Comparison of ENCODE assay signal across 21 cellular contexts in genomic region chr21:25583370-25584133, GRCh38. TPM values are rescaled to one million over a fixed set of nuclear protein-coding genes. Genes with fewer than 3 reads are reported as not detected.
A peak's percentile ranks its signal among the peaks of the same experiment; 100 is the strongest.
DNase-seq lines count a peak whose midpoint lies in the region; ATAC-seq and TF ChIP-seq lines count a peak whose summit lies in the region.
"Had no signal": no experiment of that assay in that cellular context is flagged by ENCODE, and none has a peak within 500 bp of the region (broad histone marks: within the 10 kb centered on the region; RNA-seq: fewer than 3 reads in every experiment).

No MANE protein-coding gene starts in this region.

- H3K9me3 ChIP-seq in CD8-positive, alpha-beta memory T cell (ENCODE audit: low read length) = no peaks in the 10 kb centered on the region
- no peaks in the 10 kb centered on the region for H3K9me3 ChIP-seq in T-helper 17 cell (ENCODE audit: control insufficient read depth, low read length, poor library complexity, severe bottlenecking)
- no peaks in the 10 kb centered on the region for H3K9me3 ChIP-seq in naive thymus-derived CD4-positive, alpha-beta T cell (ENCODE audit: control insufficient read depth in 2 of 3, low read length in 3 of 3)
- H3K9me3 ChIP-seq in PC-9 (ENCODE audit: insufficient read depth, low read depth) = no peaks in the 10 kb centered on the region
- H3K9me3 ChIP-seq: body of pancreas, uterus had no signal

- TF ChIP-seq CTCF in PC-9 (conservative IDR thresholded peaks at IDR 0.05) = no peak

- no peak overlapping the region for H2AFZ ChIP-seq in PC-9

- no peaks in the 10 kb centered on the region for H3K9me2 ChIP-seq in PC-9 (ENCODE audit: insufficient read depth)

- ATAC-seq in activated CD4-positive, CD25-positive, alpha-beta regulatory T cell treated with anti-CD3 and anti-CD28 coated beads, Interleukin-2, amount 50 U/mL, for 24 hours = peak; percentile 22 to 28
- no peak for ATAC-seq in T-helper 17 cell
- no peak for ATAC-seq in naive thymus-derived CD4-positive, alpha-beta T cell
- ATAC-seq: body of pancreas, sciatic nerve had no signal

- no peaks in the 10 kb centered on the region for H4K20me1 ChIP-seq in PC-9 (ENCODE audit: insufficient read depth)

- no peaks in the 10 kb centered on the region for H3K79me2 ChIP-seq in PC-9 (ENCODE audit: low read depth)

- H3K4me3 Mint-ChIP-seq in CD8-positive, alpha-beta memory T cell = no peak overlapping the region
- no peak overlapping the region for H3K4me3 Mint-ChIP-seq in T-helper 17 cell
- H3K4me3 Mint-ChIP-seq in naive thymus-derived CD4-positive, alpha-beta T cell = peak overlapping the region in 1 of 10 donors; percentile 63
- H3K4me3 Mint-ChIP-seq: HFFc6, mesothelial cell of epicardium had no signal

- intact Hi-C loops in naive thymus-derived CD4-positive, alpha-beta T cell (cut with micrococcal nuclease) = loop anchor here in 1 of 2 donors (1.0 kb wide), 1 partner anchor 10 kb away; no protein-coding TSS in a partner anchor
- intact Hi-C loops in PC-9 (cut with micrococcal nuclease; ENCODE audit: unreplicated experiment) = no loop called here

- no peak for DNase-seq in activated CD4-positive, CD25-positive, alpha-beta regulatory T cell (lab: John Stamatoyannopoulos, UW)
- no peak for DNase-seq in CD8-positive, alpha-beta memory T cell
- DNase-seq in T-helper 17 cell (no peak), GM03348 (ENCODE audit: low spot score) (no peak), PC-9 (no peak), HEK293T (ENCODE audit: extremely low spot score) (no peak)
- DNase-seq in naive thymus-derived CD4-positive, alpha-beta T cell = no peak
- DNase-seq: ACHN, activated gamma-delta T cell, body of pancreas, HFFc6, NCI-H1436, nucleus accumbens, Right ventricle myocardium superior, T1000, uterus had no signal

- H3K36me3 Mint-ChIP-seq in CD8-positive, alpha-beta memory T cell = peaks cover under 1 to 44% (median 12%) of the 10 kb centered on the region in 3 donors
- peaks cover 7% of the 10 kb centered on the region for H3K36me3 Mint-ChIP-seq in T-helper 17 cell (ENCODE audit: low read depth)
- H3K36me3 Mint-ChIP-seq in naive thymus-derived CD4-positive, alpha-beta T cell = peaks cover 0 to 28% (median 17%) of the 10 kb centered on the region in 5 donors

- H3K9me3 Mint-ChIP-seq in CD8-positive, alpha-beta memory T cell = no peaks in the 10 kb centered on the region
- H3K9me3 Mint-ChIP-seq in naive thymus-derived CD4-positive, alpha-beta T cell = no peaks in the 10 kb centered on the region
- H3K9me3 Mint-ChIP-seq: HFFc6, mesothelial cell of epicardium had no signal

- no peaks in the 10 kb centered on the region for H3K4me1 ChIP-seq in CD8-positive, alpha-beta memory T cell (ENCODE audit: insufficient read depth, low read length)
- H3K4me1 ChIP-seq in naive thymus-derived CD4-positive, alpha-beta T cell (ENCODE audit: control insufficient read depth in 2 of 2, insufficient read depth in 2 of 2, low read length in 2 of 2) = peaks cover 0 to 6% of the 10 kb centered on the region in 2 donors
- H3K4me1 ChIP-seq in PC-9 (replicated peaks; ENCODE audit: insufficient read depth) = no peaks in the 10 kb centered on the region
- H3K4me1 ChIP-seq: body of pancreas, uterus had no signal

- no peaks in the 10 kb centered on the region for H3K36me3 ChIP-seq in CD8-positive, alpha-beta memory T cell (ENCODE audit: insufficient read depth, low read length)
- H3K36me3 ChIP-seq in naive thymus-derived CD4-positive, alpha-beta T cell (ENCODE audit: control insufficient read depth in 2 of 3, insufficient read depth in 3 of 3, low read length in 3 of 3) = peaks cover 0 to 16% (median 4%) of the 10 kb centered on the region in 3 experiments
- H3K36me3 ChIP-seq in PC-9 (ENCODE audit: low read depth) = no peaks in the 10 kb centered on the region

- H3K27me3 ChIP-seq in CD8-positive, alpha-beta memory T cell (ENCODE audit: insufficient read depth, low read length, poor library complexity, severe bottlenecking) = no peaks in the 10 kb centered on the region
- no peaks in the 10 kb centered on the region for H3K27me3 ChIP-seq in naive thymus-derived CD4-positive, alpha-beta T cell (ENCODE audit: control insufficient read depth in 2 of 2, insufficient read depth in 2 of 2, low read length in 2 of 2)
- no peaks in the 10 kb centered on the region for H3K27me3 ChIP-seq in PC-9 (ENCODE audit: insufficient read depth, low read depth)
- H3K27me3 ChIP-seq: body of pancreas, uterus had no signal

- no peaks in the 10 kb centered on the region for H3F3A ChIP-seq in PC-9 (ENCODE audit: insufficient read depth, low read depth)

- CTCF ChIA-PET in CD8-positive, alpha-beta memory T cell (lab: Charles Lee) = interaction anchor here (0.8 kb wide), 1 partner anchor 25 kb away, joined by 3 read pairs; no protein-coding TSS in a partner anchor
- CTCF ChIA-PET in naive thymus-derived CD4-positive, alpha-beta T cell (lab: Charles Lee) = no interaction called here
- CTCF ChIA-PET in PC-9 (lab: Charles Lee) = no interaction called here
- CTCF ChIA-PET in HEK293T (lab: Yijun Ruan, JAX) = no interaction called here

- no peak overlapping the region for H3K27ac ChIP-seq in CD8-positive, alpha-beta memory T cell (ENCODE audit: low read depth, low read length)
- H3K27ac ChIP-seq in naive thymus-derived CD4-positive, alpha-beta T cell (ENCODE audit: low read depth, low read length) = no peak overlapping the region
- H3K27ac ChIP-seq in PC-9 = no peak overlapping the region
- H3K27ac ChIP-seq: coronary artery, uterus had no signal

- no peak overlapping the region for H3K4me3 ChIP-seq in CD8-positive, alpha-beta memory T cell (ENCODE audit: low read length)
- no peak overlapping the region for H3K4me3 ChIP-seq in naive thymus-derived CD4-positive, alpha-beta T cell (ENCODE audit: low read length)
- no peak overlapping the region for H3K4me3 ChIP-seq in PC-9
- H3K4me3 ChIP-seq: body of pancreas, coronary artery, uterus had no signal

- no peak overlapping the region for H3K4me2 ChIP-seq in PC-9

- BruUV-seq in PC-9 (replicated peaks; lab: Mats Ljungman, UMichigan) = no TSS peak

- peaks cover 16 to 48% (median 27%) of the 10 kb centered on the region in 3 donors for H3K4me1 Mint-ChIP-seq in CD8-positive, alpha-beta memory T cell
- H3K4me1 Mint-ChIP-seq in T-helper 17 cell = peaks cover 21% of the 10 kb centered on the region
- H3K4me1 Mint-ChIP-seq in naive thymus-derived CD4-positive, alpha-beta T cell = peaks cover 4 to 49% (median 42%) of the 10 kb centered on the region in 7 donors
- H3K4me1 Mint-ChIP-seq: mesothelial cell of epicardium had no signal

- POLR2A ChIA-PET in CD8-positive, alpha-beta memory T cell (lab: Charles Lee) = no interaction called here
- POLR2A ChIA-PET in naive thymus-derived CD4-positive, alpha-beta T cell (lab: Charles Lee) = interaction anchor here (1.8 kb wide), 1 partner anchor 23 kb away, joined by 4 read pairs; the partner anchor contains the start of gene MRPL39
- POLR2A ChIA-PET in PC-9 (lab: Charles Lee; ENCODE audit: unreplicated experiment) = no interaction called here
- POLR2A ChIA-PET in HEK293T (lab: Yijun Ruan, JAX) = no interaction called here

- peak overlapping the region in 7 of 8 donors; percentile 13 to 92 (median 73) for H3K27ac Mint-ChIP-seq in CD8-positive, alpha-beta memory T cell
- peak overlapping the region; percentile 84 for H3K27ac Mint-ChIP-seq in T-helper 17 cell
- peak overlapping the region in 8 of 9 donors; percentile 34 to 88 (median 77) for H3K27ac Mint-ChIP-seq in naive thymus-derived CD4-positive, alpha-beta T cell
- H3K27ac Mint-ChIP-seq: HFFc6, mesothelial cell of epicardium had no signal

- H3K27me3 Mint-ChIP-seq in CD8-positive, alpha-beta memory T cell = no peaks in the 10 kb centered on the region
- H3K27me3 Mint-ChIP-seq in T-helper 17 cell = no peaks in the 10 kb centered on the region
- H3K27me3 Mint-ChIP-seq in naive thymus-derived CD4-positive, alpha-beta T cell = no peaks in the 10 kb centered on the region

TF ChIP-seq in HEK293T, 16 proteins besides CTCF, POLR2A, EP300 and RAD21:
- TF ChIP-seq ZNF384 (IDR thresholded peaks at IDR 0.05) = no peak
- no peak for TF ChIP-seq BHLHE40 (IDR thresholded peaks at IDR 0.05; ENCODE audit: borderline replicate concordance)
- no peak for TF ChIP-seq NFRKB (IDR thresholded peaks at IDR 0.05)
- TF ChIP-seq L3MBTL2 (conservative IDR thresholded peaks at IDR 0.05) = no peak
- TF ChIP-seq CTBP1 (IDR thresholded peaks at IDR 0.05; ENCODE audit: borderline replicate concordance) = no peak
- no peak for TF ChIP-seq LEF1 (IDR thresholded peaks at IDR 0.05; ENCODE audit: borderline replicate concordance)
- TF ChIP-seq SUZ12 (IDR thresholded peaks at IDR 0.05) = no peak
- no peak for TF ChIP-seq HDGF (IDR thresholded peaks at IDR 0.05; ENCODE audit: borderline replicate concordance)
- no peak for TF ChIP-seq TARDBP (IDR thresholded peaks at IDR 0.05)
- TF ChIP-seq ELF4 (IDR thresholded peaks at IDR 0.05) = no peak
- no peak for TF ChIP-seq FOXM1 (IDR thresholded peaks at IDR 0.05; ENCODE audit: borderline replicate concordance)
- no peak for TF ChIP-seq SP1 (IDR thresholded peaks at IDR 0.05)
- no peak for TF ChIP-seq PKNOX1 (IDR thresholded peaks at IDR 0.05)
- TF ChIP-seq FOXK2 (IDR thresholded peaks at IDR 0.05) = no peak
- no peak for TF ChIP-seq FOXA1 (IDR thresholded peaks at IDR 0.05)
- TF ChIP-seq ARNT (IDR thresholded peaks at IDR 0.05) = no peak

RNA-seq across cellular contexts. Expression of gene MRPL39, which starts 23.7 kb away (rescaled TPM):
- 10 to 100 TPM; 81.1 to 85.5 TPM for total RNA-seq in CD8-positive, alpha-beta memory T cell
- 39.3 TPM for polyA plus RNA-seq in CD8-positive, alpha-beta memory T cell
- total RNA-seq in T-helper 17 cell = 1 to 10 TPM; 8.9 to 9.9 TPM
- total RNA-seq in naive thymus-derived CD4-positive, alpha-beta T cell = 10 to 100 TPM in 3 of 5 experiments, 1 to 10 TPM in 2; 7.6 to 35.7 (median 19.5) TPM
- 10 to 100 TPM; 46.4 to 53.6 TPM for polyA plus RNA-seq in naive thymus-derived CD4-positive, alpha-beta T cell
- 15.5 and 21.2 TPM in 2 replicates for total RNA-seq in PC-9 (2021)

RNA-seq across cellular contexts. Expression of gene JAM2, which starts 55.5 kb away (rescaled TPM):
- 1 to 10 TPM; 1.2 to 1.4 TPM for total RNA-seq in CD8-positive, alpha-beta memory T cell
- polyA plus RNA-seq in CD8-positive, alpha-beta memory T cell = not detected
- total RNA-seq in T-helper 17 cell (under 1 TPM in 1 of 2 donors, not detected in 1; 0.21 TPM), PC-9 (2021) (not detected in 2 replicates)
- total RNA-seq in naive thymus-derived CD4-positive, alpha-beta T cell = under 1 TPM in 2 of 5 experiments, not detected in 3; 0.17 to 0.44 TPM
- under 1 TPM; 0.04 to 0.06 TPM for polyA plus RNA-seq in naive thymus-derived CD4-positive, alpha-beta T cell
- total RNA-seq: HT-29 had no signal

Comparison
In these comparisons a context has a peak if more than half of its experiments do, and no peak if none do; other contexts are left out.
1. ATAC-seq: peak in activated CD4-positive, CD25-positive, alpha-beta regulatory T cell treated with anti-CD3 and anti-CD28 coated beads, Interleukin-2, amount 50 U/mL, for 24 hours (2 of 2); none in T-helper 17 cell (single experiment) and naive thymus-derived CD4-positive, alpha-beta T cell (single experiment).
2. Peak in every context shown above with its lines, with median percentiles within 50 percentile points of each other: H3K27ac Mint-ChIP-seq.